Comparison of ENCODE assay signal across 18 cellular contexts in the genomic region with DNA sequence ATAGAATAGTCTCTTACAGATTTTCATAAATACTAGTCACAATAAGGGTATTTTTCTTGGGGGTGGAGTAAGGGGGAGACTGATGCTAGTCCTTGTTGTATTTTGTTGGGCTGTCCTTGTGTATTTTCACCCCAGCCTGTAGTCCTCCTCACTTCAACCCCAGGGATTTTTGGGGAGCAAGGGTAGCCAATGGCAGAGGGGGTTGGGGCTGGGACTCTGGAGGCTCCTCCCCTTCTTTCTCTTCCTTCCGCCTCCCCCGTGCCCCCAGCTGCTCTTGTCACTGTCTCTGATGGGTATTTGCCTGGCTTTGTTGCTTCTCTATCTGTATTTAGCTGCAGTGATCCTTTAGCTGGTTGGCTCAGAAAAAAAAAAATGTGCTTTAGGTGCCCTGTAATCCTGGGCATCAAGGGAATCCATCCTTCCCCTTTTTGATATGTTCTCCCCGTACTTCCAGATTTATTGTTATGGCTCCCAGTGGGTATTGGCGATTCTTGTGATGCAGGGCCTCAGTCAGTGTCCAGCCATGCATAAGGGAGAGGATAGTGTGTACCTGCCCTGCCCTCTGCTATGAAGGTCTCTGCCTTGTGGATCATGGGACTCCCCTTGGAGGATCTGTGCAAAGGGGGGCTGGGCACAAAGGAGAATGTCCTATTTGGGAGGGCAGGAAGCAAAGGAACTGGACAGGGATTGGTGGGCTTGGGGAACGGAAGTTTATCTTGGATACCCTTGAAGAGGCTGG. TPM values are rescaled to one million over a fixed set of nuclear protein-coding genes. Genes with fewer than 3 reads are reported as not detected.
DNase-seq lines count a peak whose midpoint lies in the region; ATAC-seq and TF ChIP-seq lines count a peak whose summit lies in the region.
"Had no signal": no experiment of that assay in that cellular context is flagged by ENCODE, and none has a peak within 500 bp of the region (broad histone marks: within the 10 kb centered on the region; RNA-seq: fewer than 3 reads in every experiment).

No MANE protein-coding gene starts in this region.

- no peak for TF ChIP-seq RAD21 in neural cell (conservative IDR thresholded peaks at IDR 0.05)

- POLR2A ChIA-PET in Caco-2 (lab: Charles Lee), result interaction anchor here (0.5 to 0.7 kb wide), 3 partner anchors 10 to 348 kb away, joined by 3 to 4 read pairs (median 3); a partner anchor contains a TSS
- POLR2A ChIA-PET in activated naive CD8-positive, alpha-beta T cell treated with anti-CD3 and anti-CD28 coated beads, Interleukin-2, amount 10 ng/mL, durations not matched to agents 7 days and 5 days (lab: Charles Lee), result interaction anchor here (0.6 to 1.0 kb wide), 2 partner anchors 10 to 11 kb away, joined by 4 to 5 read pairs; no protein-coding TSS in a partner anchor

- ATAC-seq in activated naive CD8-positive, alpha-beta T cell treated with anti-CD3 and anti-CD28 coated beads, Interleukin-2, amount 10 ng/mL, durations not matched to agents 7 days and 5 days (ENCODE audit: low read depth), result no peak
- ATAC-seq in GM19324 (IDR thresholded peaks at IDR 0.05; ENCODE audit: low FRiP score, unreplicated experiment) (no peak), GM21360 (IDR thresholded peaks at IDR 0.05; ENCODE audit: unreplicated experiment) (no peak)
- ATAC-seq: gastroesophageal sphincter had no signal

- no peaks in the 10 kb centered on the region for H3K79me2 ChIP-seq in neural cell (replicated peaks; ENCODE audit: insufficient read depth, low read length)

- no peak overlapping the region for H3K4me2 ChIP-seq in neural cell (ENCODE audit: low read length)

- H3K4me1 ChIP-seq in Caco-2, result no peaks in the 10 kb centered on the region
- H3K4me1 ChIP-seq: gastroesophageal sphincter had no signal

- H3K27ac Mint-ChIP-seq in T-helper 1 cell treated with Interleukin-12 subunit alpha and Interleukin-12 subunit beta and Interleukin-4 antibody, amounts not matched to agents 30 μg/mL and 1 μg/mL, for 36 hours, result peak overlapping the region; percentile 65
- H3K27ac Mint-ChIP-seq in Caco-2 (ENCODE audit: unreplicated experiment), result no peak overlapping the region
- H3K27ac Mint-ChIP-seq in activated naive CD8-positive, alpha-beta T cell treated with anti-CD3 and anti-CD28 coated beads, Interleukin-2, amount 10 ng/mL, durations not matched to agents 7 days and 5 days, result peak overlapping the region; percentile 30

- H3K4me3 ChIP-seq in Caco-2 (ENCODE audit: low read depth, low read length) (no peak overlapping the region), neural cell (ENCODE audit: low read length) (no peak overlapping the region)
- H3K4me3 ChIP-seq: gastroesophageal sphincter, ovary had no signal

- H3K9me2 ChIP-seq in neural cell (ENCODE audit: insufficient read depth, low read length), result no peaks in the 10 kb centered on the region

- CTCF ChIA-PET in Caco-2 (lab: Charles Lee), result interaction anchor here (1.0 kb wide), 1 partner anchor 105 kb away, joined by 5 read pairs; no protein-coding TSS in a partner anchor

- no peak for TF ChIP-seq CTCF in Caco-2 (IDR thresholded peaks at IDR 0.05; ENCODE audit: insufficient read depth in 1 of 2, low read depth in 1 of 2, low read length in 1 of 2, severe bottlenecking in 1 of 2, unreplicated experiment in 1 of 2)
- TF ChIP-seq CTCF in neural cell (IDR thresholded peaks at IDR 0.05; ENCODE audit: poor library complexity, severe bottlenecking), result no peak
- TF ChIP-seq CTCF in GM13977 (IDR thresholded peaks at IDR 0.05; ENCODE audit: extremely low read depth, insufficient read depth, missing control alignments), result no peak

- no peaks in the 10 kb centered on the region for H3K9me3 Mint-ChIP-seq in T-helper 1 cell treated with Interleukin-12 subunit alpha and Interleukin-12 subunit beta and Interleukin-4 antibody, amounts not matched to agents 30 μg/mL and 1 μg/mL, for 36 hours
- no peaks in the 10 kb centered on the region for H3K9me3 Mint-ChIP-seq in Caco-2 (ENCODE audit: unreplicated experiment)
- H3K9me3 Mint-ChIP-seq in activated naive CD8-positive, alpha-beta T cell treated with anti-CD3 and anti-CD28 coated beads, Interleukin-2, amount 10 ng/mL, durations not matched to agents 7 days and 5 days, result no peaks in the 10 kb centered on the region

- in situ Hi-C loops in GM13977 (cut with MboI; ENCODE audit: low pct_unique_long_range_greater_than_20kb, low sequenced_read_pairs, unreplicated experiment), result no loop called here

- TSS peak; percentile 18 for BruUV-seq in Caco-2 (replicated peaks; lab: Mats Ljungman, UMichigan)

- H2AFZ ChIP-seq in neural cell (ENCODE audit: low read depth, low read length), result no peak overlapping the region

- H3K9ac ChIP-seq in neural cell (ENCODE audit: low read length), result no peak overlapping the region

- H3K36me3 Mint-ChIP-seq in T-helper 1 cell treated with Interleukin-12 subunit alpha and Interleukin-12 subunit beta and Interleukin-4 antibody, amounts not matched to agents 30 μg/mL and 1 μg/mL, for 36 hours (ENCODE audit: low read depth), result peaks cover 54% of the 10 kb centered on the region
- peaks cover 99% of the 10 kb centered on the region for H3K36me3 Mint-ChIP-seq in Caco-2 (ENCODE audit: insufficient read depth, unreplicated experiment)
- peaks cover 14% of the 10 kb centered on the region for H3K36me3 Mint-ChIP-seq in activated naive CD8-positive, alpha-beta T cell treated with anti-CD3 and anti-CD28 coated beads, Interleukin-2, amount 10 ng/mL, durations not matched to agents 7 days and 5 days

- no peak overlapping the region for H3K27ac ChIP-seq in neural cell (ENCODE audit: low read length)
- H3K27ac ChIP-seq: gastroesophageal sphincter, ovary, VCaP had no signal

- H3F3A ChIP-seq in neural cell (ENCODE audit: insufficient read depth, low read length, poor library complexity, severe bottlenecking), result no peaks in the 10 kb centered on the region

- peaks cover 6% of the 10 kb centered on the region for H3K4me1 Mint-ChIP-seq in T-helper 1 cell treated with Interleukin-12 subunit alpha and Interleukin-12 subunit beta and Interleukin-4 antibody, amounts not matched to agents 30 μg/mL and 1 μg/mL, for 36 hours (ENCODE audit: low read depth)
- no peaks in the 10 kb centered on the region for H3K4me1 Mint-ChIP-seq in Caco-2 (ENCODE audit: low read depth, unreplicated experiment)
- H3K4me1 Mint-ChIP-seq in activated naive CD8-positive, alpha-beta T cell treated with anti-CD3 and anti-CD28 coated beads, Interleukin-2, amount 10 ng/mL, durations not matched to agents 7 days and 5 days, result no peaks in the 10 kb centered on the region

- intact Hi-C loops in Caco-2 (cut with micrococcal nuclease; ENCODE audit: unreplicated experiment), result no loop called here

- H4K20me1 ChIP-seq in neural cell (ENCODE audit: insufficient read depth), result no peaks in the 10 kb centered on the region

- DNase-seq in T-helper 1 cell, result no peak
- no peak for DNase-seq in Caco-2
- no peak for DNase-seq in activated naive CD8-positive, alpha-beta T cell treated with anti-CD3 and anti-CD28 coated beads, Interleukin-2, amount 10 ng/mL, durations not matched to agents 7 days and 5 days
- DNase-seq in GM13977 (ENCODE audit: low spot score), result no peak
- DNase-seq: activated CD8-positive, alpha-beta memory T cell treated with anti-CD3 and anti-CD28 coated beads, Interleukin-2, amount 50 U/mL, for 48 hours; mammary epithelial cell; NCI-H187; ovary had no signal

- H3K27me3 ChIP-seq in Caco-2 (replicated peaks; ENCODE audit: control insufficient read depth, insufficient read depth, low read length) (no peaks in the 10 kb centered on the region), neural cell (ENCODE audit: insufficient read depth, low read depth, low read length) (no peaks in the 10 kb centered on the region)
- H3K27me3 ChIP-seq: gastroesophageal sphincter, ovary had no signal

- TF ChIP-seq EP300 in neural cell (conservative IDR thresholded peaks at IDR 0.05; ENCODE audit: poor library complexity, severe bottlenecking), result no peak

- no peaks in the 10 kb centered on the region for H3K27me3 Mint-ChIP-seq in T-helper 1 cell treated with Interleukin-12 subunit alpha and Interleukin-12 subunit beta and Interleukin-4 antibody, amounts not matched to agents 30 μg/mL and 1 μg/mL, for 36 hours (ENCODE audit: low read depth)
- H3K27me3 Mint-ChIP-seq in Caco-2 (ENCODE audit: insufficient read depth, unreplicated experiment), result no peaks in the 10 kb centered on the region
- H3K27me3 Mint-ChIP-seq in activated naive CD8-positive, alpha-beta T cell treated with anti-CD3 and anti-CD28 coated beads, Interleukin-2, amount 10 ng/mL, durations not matched to agents 7 days and 5 days, result no peaks in the 10 kb centered on the region

- H3K36me3 ChIP-seq in Caco-2 (ENCODE audit: control insufficient read depth, insufficient read depth, low read length) (peaks cover 28% of the 10 kb centered on the region), neural cell (ENCODE audit: insufficient read depth, low read length) (peaks cover 10% of the 10 kb centered on the region)

- H3K9me3 ChIP-seq in Caco-2, result no peaks in the 10 kb centered on the region
- H3K9me3 ChIP-seq in neural cell (ENCODE audit: low read length), result no peaks in the 10 kb centered on the region
- H3K9me3 ChIP-seq: gastroesophageal sphincter, ovary had no signal

- no peak overlapping the region for H3K4me3 Mint-ChIP-seq in T-helper 1 cell treated with Interleukin-12 subunit alpha and Interleukin-12 subunit beta and Interleukin-4 antibody, amounts not matched to agents 30 μg/mL and 1 μg/mL, for 36 hours
- H3K4me3 Mint-ChIP-seq in Caco-2 (ENCODE audit: unreplicated experiment), result no peak overlapping the region
- H3K4me3 Mint-ChIP-seq in activated naive CD8-positive, alpha-beta T cell treated with anti-CD3 and anti-CD28 coated beads, Interleukin-2, amount 10 ng/mL, durations not matched to agents 7 days and 5 days, result no peak overlapping the region

TF ChIP-seq in neural cell, 6 proteins besides CTCF, POLR2A, EP300 and RAD21:
- TF ChIP-seq SMC3 (conservative IDR thresholded peaks at IDR 0.05; ENCODE audit: poor library complexity) (no peak), POLR2AphosphoS5 (IDR thresholded peaks at IDR 0.05) (peak; percentile 10)

RNA-seq across cellular contexts. Expression of a gene that starts 16.5 kb away (rescaled TPM):
- total RNA-seq in Caco-2 (2022), result 457 and 461 TPM in 2 replicates
- 10 to 100 TPM; 82.6 to 96.2 TPM for total RNA-seq in activated naive CD8-positive, alpha-beta T cell treated with anti-CD3 and anti-CD28 coated beads, Interleukin-2, amount 10 ng/mL, durations not matched to agents 7 days and 5 days
- 171 and 223 TPM in 2 replicates for polyA plus RNA-seq in neural cell
- polyA minus RNA-seq in neural cell, result 83.0 and 85.9 TPM in 2 replicates

RNA-seq across cellular contexts. Expression of a gene that starts 19.9 kb away (rescaled TPM):
- total RNA-seq in Caco-2 (2022), result 182 and 187 TPM in 2 replicates
- total RNA-seq in activated naive CD8-positive, alpha-beta T cell treated with anti-CD3 and anti-CD28 coated beads, Interleukin-2, amount 10 ng/mL, durations not matched to agents 7 days and 5 days, result 10 to 100 TPM; 71.6 to 74.7 TPM
- polyA plus RNA-seq in neural cell, result 53.3 and 70.3 TPM in 2 replicates
- 53.1 and 62.4 TPM in 2 replicates for polyA minus RNA-seq in neural cell

RNA-seq across cellular contexts. Expression of a gene that starts 35.6 kb away (rescaled TPM):
- 161 and 172 TPM in 2 replicates for total RNA-seq in Caco-2 (2022)
- 10 to 100 TPM; 53.4 to 61.9 TPM for total RNA-seq in activated naive CD8-positive, alpha-beta T cell treated with anti-CD3 and anti-CD28 coated beads, Interleukin-2, amount 10 ng/mL, durations not matched to agents 7 days and 5 days
- polyA plus RNA-seq in neural cell, result 286 and 331 TPM in 2 replicates
- polyA minus RNA-seq in neural cell, result 55.8 and 57.1 TPM in 2 replicates

RNA-seq across cellular contexts. Expression of a gene that starts 40.2 kb away (rescaled TPM):
- 0.59 and 0.63 TPM in 2 replicates for total RNA-seq in Caco-2 (2022)
- total RNA-seq in activated naive CD8-positive, alpha-beta T cell treated with anti-CD3 and anti-CD28 coated beads, Interleukin-2, amount 10 ng/mL, durations not matched to agents 7 days and 5 days, result not detected
- not detected in 2 replicates for polyA plus RNA-seq in neural cell
- polyA minus RNA-seq in neural cell, result not detected in 2 replicates
- total RNA-seq: endothelial cell of umbilical vein, gastroesophageal sphincter, M059J, mammary epithelial cell, NCI-H460, ovary had no signal
- polyA plus RNA-seq: adipose tissue, endothelial cell of umbilical vein, mammary epithelial cell, ovary had no signal
